ENCODE assay signal across 1 cellular context in the genomic region with DNA sequence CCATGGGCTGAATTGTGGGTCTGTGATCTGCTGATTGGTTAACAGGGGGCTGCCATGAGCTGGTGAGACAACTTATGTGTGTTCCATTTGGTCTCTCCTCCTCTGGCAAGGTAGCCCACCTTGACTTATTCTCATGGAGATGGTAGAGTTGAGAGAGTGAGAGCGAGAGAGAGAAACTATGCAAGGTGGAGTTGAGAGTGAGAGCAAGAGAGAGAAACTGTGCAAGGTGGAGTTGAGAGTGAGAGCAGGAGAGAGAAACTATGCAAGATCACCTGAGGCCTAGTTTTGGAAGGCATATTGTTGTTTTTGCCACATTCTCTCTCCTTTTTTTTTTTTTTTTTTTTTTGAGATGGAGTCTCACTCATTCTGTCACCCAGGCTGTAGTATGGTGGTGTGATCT.
TF ChIP-seq lines count a peak whose summit lies in the region.

No MANE protein-coding gene starts in this region.

TF ChIP-seq in WTC11, 78 proteins besides CTCF, POLR2A, EP300 and RAD21 (continued from another document):
- TF ChIP-seq, protein P1, sequence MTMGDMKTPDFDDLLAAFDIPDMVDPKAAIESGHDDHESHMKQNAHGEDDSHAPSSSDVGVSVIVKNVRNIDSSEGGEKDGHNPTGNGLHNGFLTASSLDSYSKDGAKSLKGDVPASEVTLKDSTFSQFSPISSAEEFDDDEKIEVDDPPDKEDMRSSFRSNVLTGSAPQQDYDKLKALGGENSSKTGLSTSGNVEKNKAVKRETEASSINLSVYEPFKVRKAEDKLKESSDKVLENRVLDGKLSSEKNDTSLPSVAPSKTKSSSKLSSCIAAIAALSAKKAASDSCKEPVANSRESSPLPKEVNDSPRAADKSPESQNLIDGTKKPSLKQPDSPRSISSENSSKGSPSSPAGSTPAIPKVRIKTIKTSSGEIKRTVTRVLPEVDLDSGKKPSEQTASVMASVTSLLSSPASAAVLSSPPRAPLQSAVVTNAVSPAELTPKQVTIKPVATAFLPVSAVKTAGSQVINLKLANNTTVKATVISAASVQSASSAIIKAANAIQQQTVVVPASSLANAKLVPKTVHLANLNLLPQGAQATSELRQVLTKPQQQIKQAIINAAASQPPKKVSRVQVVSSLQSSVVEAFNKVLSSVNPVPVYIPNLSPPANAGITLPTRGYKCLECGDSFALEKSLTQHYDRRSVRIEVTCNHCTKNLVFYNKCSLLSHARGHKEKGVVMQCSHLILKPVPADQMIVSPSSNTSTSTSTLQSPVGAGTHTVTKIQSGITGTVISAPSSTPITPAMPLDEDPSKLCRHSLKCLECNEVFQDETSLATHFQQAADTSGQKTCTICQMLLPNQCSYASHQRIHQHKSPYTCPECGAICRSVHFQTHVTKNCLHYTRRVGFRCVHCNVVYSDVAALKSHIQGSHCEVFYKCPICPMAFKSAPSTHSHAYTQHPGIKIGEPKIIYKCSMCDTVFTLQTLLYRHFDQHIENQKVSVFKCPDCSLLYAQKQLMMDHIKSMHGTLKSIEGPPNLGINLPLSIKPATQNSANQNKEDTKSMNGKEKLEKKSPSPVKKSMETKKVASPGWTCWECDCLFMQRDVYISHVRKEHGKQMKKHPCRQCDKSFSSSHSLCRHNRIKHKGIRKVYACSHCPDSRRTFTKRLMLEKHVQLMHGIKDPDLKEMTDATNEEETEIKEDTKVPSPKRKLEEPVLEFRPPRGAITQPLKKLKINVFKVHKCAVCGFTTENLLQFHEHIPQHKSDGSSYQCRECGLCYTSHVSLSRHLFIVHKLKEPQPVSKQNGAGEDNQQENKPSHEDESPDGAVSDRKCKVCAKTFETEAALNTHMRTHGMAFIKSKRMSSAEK (CRISPR knock-in tag; IDR thresholded peaks at IDR 0.05; ENCODE audit: borderline replicate concordance) = no peak
- TF ChIP-seq CDX4 (CRISPR knock-in tag; IDR thresholded peaks at IDR 0.05; ENCODE audit: borderline replicate concordance) (no peak), GABPB1 (CRISPR knock-in tag; IDR thresholded peaks at IDR 0.05) (no peak), MLX (CRISPR knock-in tag; IDR thresholded peaks at IDR 0.05) (no peak), TEAD1 (CRISPR knock-in tag; IDR thresholded peaks at IDR 0.05) (no peak), FOXP1 (CRISPR knock-in tag; IDR thresholded peaks at IDR 0.05; ENCODE audit: borderline replicate concordance) (no peak), IRF2 (CRISPR knock-in tag; IDR thresholded peaks at IDR 0.05; ENCODE audit: borderline replicate concordance, low read depth) (no peak), ZNF396 (CRISPR knock-in tag; IDR thresholded peaks at IDR 0.05; ENCODE audit: borderline replicate concordance) (no peak), PRRX2 (CRISPR knock-in tag; IDR thresholded peaks at IDR 0.05) (no peak), HMGXB4 (CRISPR knock-in tag; IDR thresholded peaks at IDR 0.05) (no peak)
- TF ChIP-seq, protein P2, sequence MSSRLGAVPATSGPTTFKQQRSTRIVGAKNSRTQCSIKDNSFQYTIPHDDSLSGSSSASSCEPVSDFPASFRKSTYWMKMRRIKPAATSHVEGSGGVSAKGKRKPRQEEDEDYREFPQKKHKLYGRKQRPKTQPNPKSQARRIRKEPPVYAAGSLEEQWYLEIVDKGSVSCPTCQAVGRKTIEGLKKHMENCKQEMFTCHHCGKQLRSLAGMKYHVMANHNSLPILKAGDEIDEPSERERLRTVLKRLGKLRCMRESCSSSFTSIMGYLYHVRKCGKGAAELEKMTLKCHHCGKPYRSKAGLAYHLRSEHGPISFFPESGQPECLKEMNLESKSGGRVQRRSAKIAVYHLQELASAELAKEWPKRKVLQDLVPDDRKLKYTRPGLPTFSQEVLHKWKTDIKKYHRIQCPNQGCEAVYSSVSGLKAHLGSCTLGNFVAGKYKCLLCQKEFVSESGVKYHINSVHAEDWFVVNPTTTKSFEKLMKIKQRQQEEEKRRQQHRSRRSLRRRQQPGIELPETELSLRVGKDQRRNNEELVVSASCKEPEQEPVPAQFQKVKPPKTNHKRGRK (CRISPR knock-in tag; IDR thresholded peaks at IDR 0.05; ENCODE audit: borderline replicate concordance) = no peak
TF ChIP-seq in WTC11: peak in this region for 0.
